Comparison of ENCODE assay signal across 2 cellular contexts in the genomic region with DNA sequence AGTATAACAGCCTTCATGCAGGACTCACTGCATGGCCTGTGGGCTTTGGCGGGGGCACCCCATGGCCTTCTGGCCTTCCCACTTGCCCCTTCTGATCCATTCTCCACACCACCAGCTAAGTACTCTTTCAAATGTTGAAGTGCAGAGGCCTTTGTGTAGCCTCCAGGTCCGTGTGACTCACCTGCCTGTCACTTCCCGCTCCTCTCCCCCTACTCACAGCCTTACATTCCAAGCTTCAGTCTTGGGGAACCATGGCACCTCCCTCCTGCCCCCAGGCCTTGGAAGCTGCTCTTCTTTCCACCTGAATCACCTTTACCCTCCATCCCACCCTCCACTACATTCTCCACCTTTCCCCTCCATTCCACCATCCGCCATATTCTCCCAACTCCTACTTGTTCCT.
TF ChIP-seq lines count a peak whose summit lies in the region.

No MANE protein-coding gene starts in this region.

TF ChIP-seq in IMR-90, 13 proteins besides CTCF, POLR2A, EP300 and RAD21:
- TF ChIP-seq RFX5 (IDR thresholded peaks at IDR 0.05; ENCODE audit: low read depth, low read length) (no peak), CHD1 (IDR thresholded peaks at IDR 0.05; ENCODE audit: low read depth, low read length) (no peak), BHLHE40 (IDR thresholded peaks at IDR 0.05; ENCODE audit: low read depth, low read length) (no peak), MAFK (IDR thresholded peaks at IDR 0.05; ENCODE audit: low read depth, low read length) (no peak), RCOR1 (IDR thresholded peaks at IDR 0.05; ENCODE audit: insufficient replicate concordance, low read length) (no peak), CEBPB (IDR thresholded peaks at IDR 0.05; ENCODE audit: low read depth, low read length) (no peak), FOS (IDR thresholded peaks at IDR 0.05; ENCODE audit: low read depth, low read length) (no peak), NFE2L2 (IDR thresholded peaks at IDR 0.05; ENCODE audit: low read depth, low read length) (no peak), MXI1 (IDR thresholded peaks at IDR 0.05; ENCODE audit: borderline replicate concordance, low read depth, low read length) (no peak), MAZ (IDR thresholded peaks at IDR 0.05; ENCODE audit: borderline replicate concordance, low read depth, low read length) (no peak), SMC3 (IDR thresholded peaks at IDR 0.05; ENCODE audit: low read depth, low read length) (no peak)
- TF ChIP-seq, protein P1, sequence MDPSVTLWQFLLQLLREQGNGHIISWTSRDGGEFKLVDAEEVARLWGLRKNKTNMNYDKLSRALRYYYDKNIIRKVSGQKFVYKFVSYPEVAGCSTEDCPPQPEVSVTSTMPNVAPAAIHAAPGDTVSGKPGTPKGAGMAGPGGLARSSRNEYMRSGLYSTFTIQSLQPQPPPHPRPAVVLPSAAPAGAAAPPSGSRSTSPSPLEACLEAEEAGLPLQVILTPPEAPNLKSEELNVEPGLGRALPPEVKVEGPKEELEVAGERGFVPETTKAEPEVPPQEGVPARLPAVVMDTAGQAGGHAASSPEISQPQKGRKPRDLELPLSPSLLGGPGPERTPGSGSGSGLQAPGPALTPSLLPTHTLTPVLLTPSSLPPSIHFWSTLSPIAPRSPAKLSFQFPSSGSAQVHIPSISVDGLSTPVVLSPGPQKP (IDR thresholded peaks at IDR 0.05; ENCODE audit: borderline replicate concordance, low read depth, low read length) = no peak
- TF ChIP-seq, protein P2, sequence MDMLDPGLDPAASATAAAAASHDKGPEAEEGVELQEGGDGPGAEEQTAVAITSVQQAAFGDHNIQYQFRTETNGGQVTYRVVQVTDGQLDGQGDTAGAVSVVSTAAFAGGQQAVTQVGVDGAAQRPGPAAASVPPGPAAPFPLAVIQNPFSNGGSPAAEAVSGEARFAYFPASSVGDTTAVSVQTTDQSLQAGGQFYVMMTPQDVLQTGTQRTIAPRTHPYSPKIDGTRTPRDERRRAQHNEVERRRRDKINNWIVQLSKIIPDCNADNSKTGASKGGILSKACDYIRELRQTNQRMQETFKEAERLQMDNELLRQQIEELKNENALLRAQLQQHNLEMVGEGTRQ (IDR thresholded peaks at IDR 0.05; ENCODE audit: low read depth, low read length) = no peak

TF ChIP-seq in HepG2, 621 proteins besides CTCF, POLR2A, EP300 and RAD21:
- no peak for TF ChIP-seq ZNF326 (CRISPR knock-in tag; IDR thresholded peaks at IDR 0.05; ENCODE audit: borderline replicate concordance)
- TF ChIP-seq ZBTB38 (CRISPR knock-in tag; IDR thresholded peaks at IDR 0.05) = 0 out of 2 replicates have a peak, but pooled peaks have one; percentile 53
- TF ChIP-seq TEAD3 (CRISPR knock-in tag; optimal IDR thresholded peaks at IDR 0.05; ENCODE audit: borderline replicate concordance) = peak; percentile 37
- TF ChIP-seq CBX1 (IDR thresholded peaks at IDR 0.05; ENCODE audit: low read depth) = no peak
- TF ChIP-seq FOSL2 (CRISPR knock-in tag; IDR thresholded peaks at IDR 0.05) = peak; percentile 65
- no peak for TF ChIP-seq HNF4G (IDR thresholded peaks at IDR 0.05; ENCODE audit: borderline replicate concordance, low read depth, low read length)
- TF ChIP-seq HNF4G (CRISPR knock-in tag; IDR thresholded peaks at IDR 0.05; ENCODE audit: borderline replicate concordance, low read depth) = no peak
- TF ChIP-seq ZIK1 (CRISPR knock-in tag; IDR thresholded peaks at IDR 0.05; ENCODE audit: borderline replicate concordance, low read depth) = no peak
- no peak for TF ChIP-seq ATAD3A (CRISPR knock-in tag; IDR thresholded peaks at IDR 0.05)
